Comparison of ENCODE assay signal across 7 cellular contexts in the genomic region with DNA sequence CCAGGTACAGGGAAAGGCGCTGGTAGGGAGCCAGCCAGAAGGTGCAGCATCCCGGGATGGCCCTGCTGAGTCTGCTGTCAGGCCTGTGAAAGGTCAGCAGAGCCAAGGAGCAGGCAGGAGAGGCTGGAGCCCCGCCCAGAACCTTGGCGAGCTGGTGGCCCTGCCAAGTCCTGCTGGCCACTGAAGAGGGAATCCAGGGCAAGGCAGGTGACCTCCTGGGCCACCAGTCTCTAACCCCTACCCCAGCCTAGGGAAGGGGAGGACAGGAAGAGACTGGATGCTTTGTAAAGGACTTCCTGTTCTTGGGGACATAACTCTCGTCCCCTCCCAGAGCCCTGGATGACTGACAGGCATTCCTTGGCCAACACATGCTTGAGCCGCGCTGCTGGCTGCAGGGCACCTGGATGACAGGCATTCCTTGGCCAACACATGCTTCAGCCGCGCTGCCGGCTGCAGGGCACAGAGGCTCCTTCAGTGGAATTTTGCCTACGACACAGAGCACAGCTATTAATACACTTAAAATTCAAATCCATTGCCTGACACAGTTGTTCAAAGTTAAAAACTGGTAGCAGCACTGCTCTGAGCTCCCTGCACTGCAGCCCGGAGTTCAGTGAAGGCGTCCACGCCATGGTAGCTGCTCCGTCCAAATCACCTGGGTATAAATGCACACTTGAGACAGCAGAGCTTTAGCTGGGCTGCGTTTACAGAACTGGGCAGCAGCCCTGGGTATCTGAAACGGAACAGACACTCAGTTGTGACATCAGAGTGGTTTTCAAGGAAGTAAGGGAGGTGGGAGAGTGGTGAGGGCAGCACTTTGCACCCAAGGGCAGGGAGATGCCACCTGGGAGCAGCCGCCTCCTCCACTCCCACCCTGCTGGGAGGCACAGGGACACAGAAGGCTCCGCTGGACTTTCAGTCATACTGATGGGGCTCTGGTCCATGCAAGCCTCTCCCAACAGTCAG. TPM values are rescaled to one million over a fixed set of nuclear protein-coding genes. Genes with fewer than 3 reads are reported as not detected.
DNase-seq lines count a peak whose midpoint lies in the region; ATAC-seq and TF ChIP-seq lines count a peak whose summit lies in the region.
"Had no signal": no experiment of that assay in that cellular context is flagged by ENCODE, and none has a peak within 500 bp of the region (broad histone marks: within the 10 kb centered on the region; RNA-seq: fewer than 3 reads in every experiment).

No MANE protein-coding gene starts in this region.

- H2AFZ ChIP-seq in smooth muscle cell (ENCODE audit: low read depth) = no peak overlapping the region

- H3F3A ChIP-seq in smooth muscle cell (ENCODE audit: low read depth) = no peaks in the 10 kb centered on the region

- no peaks in the 10 kb centered on the region for H3K9me3 ChIP-seq in smooth muscle cell (replicated peaks; ENCODE audit: low read depth)

- peaks cover 18% of the 10 kb centered on the region for H3K4me1 Mint-ChIP-seq in T-helper 1 cell treated with Interleukin-12 subunit alpha and Interleukin-12 subunit beta and Interleukin-4 antibody, amounts not matched to agents 30 μg/mL and 1 μg/mL, for 36 hours (ENCODE audit: low read depth)

- H3K4me2 ChIP-seq in smooth muscle cell = peak overlapping the region; percentile 99

- peak overlapping the region; percentile 81 for H3K9ac ChIP-seq in smooth muscle cell (ENCODE audit: low read depth)

- H3K9me3 Mint-ChIP-seq in T-helper 1 cell treated with Interleukin-12 subunit alpha and Interleukin-12 subunit beta and Interleukin-4 antibody, amounts not matched to agents 30 μg/mL and 1 μg/mL, for 36 hours = no peaks in the 10 kb centered on the region

- DNase-seq in T-helper 1 cell (no peak), choroid plexus epithelial cell (ENCODE audit: low read depth) (no peak), smooth muscle cell (lab: John Stamatoyannopoulos, UW; ENCODE audit: unreplicated experiment) (no peak)

- no peaks in the 10 kb centered on the region for H3K27me3 Mint-ChIP-seq in T-helper 1 cell treated with Interleukin-12 subunit alpha and Interleukin-12 subunit beta and Interleukin-4 antibody, amounts not matched to agents 30 μg/mL and 1 μg/mL, for 36 hours (ENCODE audit: low read depth)

- H3K4me3 ChIP-seq in choroid plexus epithelial cell (ENCODE audit: low read depth, low read length) (peak overlapping the region; percentile 68), smooth muscle cell (peak overlapping the region; percentile 90)

- peaks cover 4% of the 10 kb centered on the region for H3K36me3 Mint-ChIP-seq in T-helper 1 cell treated with Interleukin-12 subunit alpha and Interleukin-12 subunit beta and Interleukin-4 antibody, amounts not matched to agents 30 μg/mL and 1 μg/mL, for 36 hours (ENCODE audit: low read depth)

- no peak for ATAC-seq in GM21528 (IDR thresholded peaks at IDR 0.05; ENCODE audit: low FRiP score, unreplicated experiment)
- ATAC-seq in GM21529 (IDR thresholded peaks at IDR 0.05; ENCODE audit: unreplicated experiment) = no peak

- H3K79me2 ChIP-seq in smooth muscle cell (ENCODE audit: low read depth) = peaks cover 19% of the 10 kb centered on the region

- peak overlapping the region; percentile 78 for H3K4me3 Mint-ChIP-seq in T-helper 1 cell treated with Interleukin-12 subunit alpha and Interleukin-12 subunit beta and Interleukin-4 antibody, amounts not matched to agents 30 μg/mL and 1 μg/mL, for 36 hours

- TF ChIP-seq CTCF in choroid plexus epithelial cell (conservative IDR thresholded peaks at IDR 0.05; ENCODE audit: low read depth, low read length) = no peak
- no peak for TF ChIP-seq CTCF in smooth muscle cell (IDR thresholded peaks at IDR 0.05; ENCODE audit: borderline replicate concordance, insufficient read depth, poor library complexity, severe bottlenecking)

- H3K36me3 ChIP-seq in smooth muscle cell (ENCODE audit: low read depth) = no peaks in the 10 kb centered on the region

- H3K4me1 ChIP-seq in smooth muscle cell (ENCODE audit: low read depth) = peaks cover 13% of the 10 kb centered on the region

- H3K27ac Mint-ChIP-seq in T-helper 1 cell treated with Interleukin-12 subunit alpha and Interleukin-12 subunit beta and Interleukin-4 antibody, amounts not matched to agents 30 μg/mL and 1 μg/mL, for 36 hours = peak overlapping the region; percentile 31

- H3K27me3 ChIP-seq in smooth muscle cell (ENCODE audit: low read depth) = no peaks in the 10 kb centered on the region

- WGBS in smooth muscle cell (ENCODE audit: low lambda C conversion rate) = 85% methylated on average over 19 of the region's 19 CpGs

- H3K27ac ChIP-seq in smooth muscle cell (ENCODE audit: low read depth) = no peak overlapping the region

- peaks cover 15% of the 10 kb centered on the region for H4K20me1 ChIP-seq in smooth muscle cell (ENCODE audit: low read depth)

RNA-seq across cellular contexts. Expression of gene BRICD5, which starts 2.0 kb away (rescaled TPM):
- 2.0 and 2.4 TPM in 2 replicates for total RNA-seq in smooth muscle cell
- 4.7 and 14.1 TPM in 2 replicates for polyA plus RNA-seq in smooth muscle cell

RNA-seq across cellular contexts. Expression of gene PGP, which starts 2.0 kb away (rescaled TPM):
- 17.2 and 21.6 TPM in 2 replicates for total RNA-seq in smooth muscle cell
- 30.1 and 32.9 TPM in 2 replicates for polyA plus RNA-seq in smooth muscle cell

RNA-seq across cellular contexts. Expression of gene MLST8, which starts 7.4 kb away (rescaled TPM):
- total RNA-seq in smooth muscle cell = 37.2 and 38.1 TPM in 2 replicates
- polyA plus RNA-seq in smooth muscle cell = 61.8 and 67.0 TPM in 2 replicates

RNA-seq across cellular contexts. Expression of gene E4F1, which starts 10.7 kb away (rescaled TPM):
- 12.1 and 17.1 TPM in 2 replicates for total RNA-seq in smooth muscle cell
- 22.4 and 25.9 TPM in 2 replicates for polyA plus RNA-seq in smooth muscle cell

RNA-seq across cellular contexts. Expression of gene CASKIN1, which starts 16.2 kb away (rescaled TPM):
- 0.45 TPM in 2 replicates for total RNA-seq in smooth muscle cell
- polyA plus RNA-seq in smooth muscle cell = 0.09 and 0.77 TPM in 2 replicates
- total RNA-seq: Daoy had no signal
